ENCODE assay signal across 8 cellular contexts in the genomic region with DNA sequence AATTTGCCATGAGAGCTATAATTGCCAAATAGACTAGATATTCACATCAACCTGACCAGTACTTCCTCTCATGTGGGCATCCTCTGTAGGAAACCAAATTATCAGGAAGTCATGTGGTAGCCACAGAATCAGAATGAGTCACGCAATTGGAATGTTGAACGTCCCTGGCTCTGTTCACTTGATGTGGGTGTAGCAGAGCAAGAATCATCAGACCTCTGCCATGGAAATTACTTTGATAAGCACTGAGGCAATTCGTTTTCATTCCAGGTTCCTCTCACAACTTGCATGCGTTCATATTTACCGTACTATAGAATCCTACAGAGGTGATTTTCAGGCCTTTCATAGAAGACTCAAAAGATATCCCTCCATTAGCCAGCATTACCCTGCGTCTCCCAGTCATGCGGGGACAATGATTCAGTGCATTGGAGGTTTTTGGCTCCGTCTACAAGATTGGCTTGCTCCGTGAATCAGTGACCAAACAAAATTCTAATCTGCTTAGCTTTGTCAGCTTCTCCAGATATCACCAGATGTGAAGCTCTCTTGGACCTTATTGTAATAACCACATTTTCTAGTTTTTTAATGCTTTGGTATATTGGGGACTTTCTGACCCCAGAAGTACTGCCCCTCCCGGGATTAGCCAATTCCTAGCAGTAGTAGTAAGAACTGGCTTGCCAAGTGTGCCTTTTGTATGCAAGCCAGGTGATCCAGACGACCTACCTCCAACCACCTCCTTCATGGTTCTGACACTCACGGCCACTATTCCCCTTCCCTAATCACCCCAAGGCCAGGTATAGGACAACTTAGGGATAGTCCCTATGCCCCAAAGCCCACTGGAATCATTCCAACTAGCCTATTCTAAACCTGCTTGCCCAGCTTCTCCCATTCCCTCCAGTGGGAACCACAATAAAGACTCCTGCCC.
A peak's percentile ranks its signal among the peaks of the same experiment; 100 is the strongest.
DNase-seq lines count a peak whose midpoint lies in the region; ATAC-seq, FAIRE-seq and TF ChIP-seq lines count a peak whose summit lies in the region.

No MANE protein-coding gene starts in this region.

- peak overlapping the region; percentile 37 to 82 (median 62) for H3K27ac ChIP-seq in pancreas

- H3K27ac Mint-ChIP-seq in activated T-helper 17 cell treated with anti-CD3 and anti-CD28 coated beads, Interleukin-2, amount 50 U/mL, for 72 hours: no peak overlapping the region

- no peaks in the 10 kb centered on the region for H3K9me3 Mint-ChIP-seq in activated T-helper 17 cell treated with anti-CD3 and anti-CD28 coated beads, Interleukin-2, amount 50 U/mL, for 72 hours

- H3K9me3 ChIP-seq in pancreas: no peaks in the 10 kb centered on the region

- FAIRE-seq in pancreas (lab: Jason Lieb, UNC): peak; percentile 84

- peaks cover 12% of the 10 kb centered on the region for H3K27me3 Mint-ChIP-seq in activated T-helper 17 cell treated with anti-CD3 and anti-CD28 coated beads, Interleukin-2, amount 50 U/mL, for 72 hours

- H3K27me3 ChIP-seq in pancreas: no peaks in the 10 kb centered on the region

- H3K36me3 ChIP-seq in pancreas: no peaks in the 10 kb centered on the region

- peak; percentile 5 to 11 for DNase-seq in SHP77 (lab: John Stamatoyannopoulos, UW)
- DNase-seq in SHP77 treated with DMSO at 0.1 percent for 48 hours (lab: John Stamatoyannopoulos, UW): no peak
- peak; percentile 99 for DNase-seq in SK-MEL-5 (ENCODE audit: low read depth, low spot score)
- peak; percentile 95 to 97 for DNase-seq in foreskin fibroblast
- DNase-seq in pancreas: peak in 4 of 6 donors; percentile 30 to 78 (median 70)
- no peak for DNase-seq in activated T-cell treated with anti-CD3 and anti-CD28 coated beads for 4 hours
- DNase-seq in retina: no peak

- H3K4me3 ChIP-seq in foreskin fibroblast (ENCODE audit: low read depth in 1 of 2, low read length in 2 of 2): peak overlapping the region in 1 of 2 donors; percentile 5
- H3K4me3 ChIP-seq in pancreas: peak overlapping the region in 2 of 4 donors; percentile 3 to 11

- no peaks in the 10 kb centered on the region for H3K36me3 Mint-ChIP-seq in activated T-helper 17 cell treated with anti-CD3 and anti-CD28 coated beads, Interleukin-2, amount 50 U/mL, for 72 hours (ENCODE audit: low read depth)

- no peak overlapping the region for H3K4me3 Mint-ChIP-seq in activated T-helper 17 cell treated with anti-CD3 and anti-CD28 coated beads, Interleukin-2, amount 50 U/mL, for 72 hours

- in situ Hi-C loops in SK-MEL-5 (cut with HindIII; ENCODE audit: low pct_unique_long_range_greater_than_20kb, low sequenced_read_pairs): no loop called here

- H3K4me1 Mint-ChIP-seq in activated T-helper 17 cell treated with anti-CD3 and anti-CD28 coated beads, Interleukin-2, amount 50 U/mL, for 72 hours: no peaks in the 10 kb centered on the region

- no peak for TF ChIP-seq CTCF in foreskin fibroblast (IDR thresholded peaks at IDR 0.05; ENCODE audit: low read depth, low read length)
- no peak for TF ChIP-seq CTCF in pancreas (IDR thresholded peaks at IDR 0.05)

- peaks cover 6 to 40% (median 20%) of the 10 kb centered on the region in 3 donors for H3K4me1 ChIP-seq in pancreas

- intact Hi-C loops in pancreas (cut with DNase I): no loop called here

- ATAC-seq in pancreas: peak; percentile 91 to 95 (median 94)
- ATAC-seq in activated T-helper 17 cell treated with anti-CD3 and anti-CD28 coated beads, Interleukin-2, amount 50 U/mL, for 72 hours (replicated peaks): no peak

- 8 to 9% methylated on average over 12 of the region's 12 CpGs for WGBS in pancreas, 2 donors

Comparison
In these comparisons a context has a peak if more than half of its experiments do, and no peak if none do; other contexts are left out.
1. DNase-seq: peak in SHP77 (2 of 2), SK-MEL-5 (single experiment), foreskin fibroblast (2 of 2) and pancreas (4 of 6); none in SHP77 treated with DMSO at 0.1 percent for 48 hours (single experiment), activated T-cell treated with anti-CD3 and anti-CD28 coated beads for 4 hours (single experiment) and retina (single experiment).